In genomic region chr6:36676142-36677058, GRCh38 we compare ENCODE assay signal across 8 cellular contexts. TPM values are rescaled to one million over a fixed set of nuclear protein-coding genes. Genes with fewer than 3 reads are reported as not detected.
DNase-seq lines count a peak whose midpoint lies in the region; TF ChIP-seq lines count a peak whose summit lies in the region.

No MANE protein-coding gene starts in this region.

- no peaks in the 10 kb centered on the region for H3K79me2 ChIP-seq in OCI-LY7 (ENCODE audit: insufficient read depth, low read depth, low read length)

- H3K9ac ChIP-seq in neuronal stem cell (ENCODE audit: low read depth, low read length, poor library complexity), result no peak overlapping the region

- peak overlapping the region; percentile 33 for H2BK5ac ChIP-seq in neuronal stem cell (ENCODE audit: low read length)

- H3K23ac ChIP-seq in neuronal stem cell (ENCODE audit: low read depth, low read length, poor library complexity), result no peak overlapping the region

- DNase-seq in EL (peak; percentile 33), NCI-H1105 treated with DMSO at 0.1 percent for 48 hours (lab: John Stamatoyannopoulos, UW) (peak; percentile 48), caudate nucleus (lab: John Stamatoyannopoulos, UW) (peak in 1 of 61 donors; percentile 34), neuronal stem cell (ENCODE audit: low spot score) (peak; percentile 21), OCI-LY7 (ENCODE audit: low spot score) (no peak), HT-29 (ENCODE audit: low spot score) (no peak), mucosa of gallbladder (ENCODE audit: low spot score) (no peak), DMS114 treated with DMSO at 0.1 percent for 48 hours (lab: John Stamatoyannopoulos, UW; ENCODE audit: unreplicated experiment) (no peak)

- H3K14ac ChIP-seq in neuronal stem cell (ENCODE audit: low read length), result no peak overlapping the region

- H3K9me3 ChIP-seq in neuronal stem cell (replicated peaks in 1 of 2; ENCODE audit: control insufficient read depth in 2 of 2, insufficient read depth in 1 of 2, low read depth in 1 of 2, low read length in 2 of 2) (peaks cover 0 to 2% of the 10 kb centered on the region in 2 donors), OCI-LY7 (ENCODE audit: low read length) (no peaks in the 10 kb centered on the region)

- no CpG with 5 or more reads among the region's 4 CpGs for WGBS in neuronal stem cell (ENCODE audit: extremely low coverage in 2 of 2, insufficient read length in 2 of 2, insufficient replicate concordance in 1 of 2), 2 donors

- POLR2A ChIA-PET in OCI-LY7 (lab: Charles Lee), result interaction anchor here (0.9 to 2.5 kb wide), 2 partner anchors 9 to 12 kb away, joined by 3 to 7 read pairs; no protein-coding TSS in a partner anchor

- no peak overlapping the region for H3K4me2 ChIP-seq in neuronal stem cell (ENCODE audit: insufficient read depth, low read length, poor library complexity, severe bottlenecking)
- H3K4me2 ChIP-seq in OCI-LY7 (ENCODE audit: low read length), result no peak overlapping the region

- H4K8ac ChIP-seq in neuronal stem cell (ENCODE audit: low read depth, low read length), result no peak overlapping the region

- CTCF ChIA-PET in OCI-LY7 (lab: Charles Lee; ENCODE audit: unreplicated experiment), result no interaction called here

- H2AFZ ChIP-seq in neuronal stem cell (ENCODE audit: low read length) (peak overlapping the region; percentile 77), OCI-LY7 (ENCODE audit: low read length) (no peak overlapping the region)

- H3K36me3 ChIP-seq in neuronal stem cell (replicated peaks in 1 of 2; ENCODE audit: control insufficient read depth in 2 of 2, insufficient read depth in 2 of 2, low read length in 2 of 2) (peaks cover 0 to 5% of the 10 kb centered on the region in 2 donors), OCI-LY7 (ENCODE audit: insufficient read depth, low read length) (no peaks in the 10 kb centered on the region)

- H3K4me1 ChIP-seq in neuronal stem cell (ENCODE audit: control insufficient read depth in 2 of 2, insufficient read depth in 1 of 2, low read depth in 1 of 2, low read length in 2 of 2) (peaks cover 28 to 31% of the 10 kb centered on the region in 2 donors), OCI-LY7 (ENCODE audit: insufficient read depth, low read length, poor library complexity, severe bottlenecking) (peaks cover 37% of the 10 kb centered on the region)

- no peak overlapping the region for H3K4ac ChIP-seq in neuronal stem cell (ENCODE audit: low read length)

- H3K27ac ChIP-seq in caudate nucleus (ENCODE audit: low read depth, low read length), result peak overlapping the region; percentile 39
- H3K27ac ChIP-seq in neuronal stem cell (replicated peaks; ENCODE audit: low read length), result peak overlapping the region; percentile 67
- H3K27ac ChIP-seq in OCI-LY7 (ENCODE audit: low read depth, low read length, poor library complexity, severe bottlenecking), result no peak overlapping the region

- no TSS peak for BruUV-seq in OCI-LY7 (replicated peaks; lab: Mats Ljungman, UMichigan)

- peaks cover 14% of the 10 kb centered on the region for H3K79me1 ChIP-seq in neuronal stem cell (ENCODE audit: low read depth, low read length)

- TF ChIP-seq CTCF in OCI-LY7 (conservative IDR thresholded peaks at IDR 0.05; ENCODE audit: low read length), result no peak

- intact Hi-C loops in OCI-LY7 (cut with micrococcal nuclease; ENCODE audit: unreplicated experiment), result no loop called here

- peak overlapping the region; percentile 95 for H3K18ac ChIP-seq in neuronal stem cell (ENCODE audit: low read length)

- H4K91ac ChIP-seq in neuronal stem cell (ENCODE audit: low read depth, low read length, poor library complexity), result peak overlapping the region; percentile 93

- peak overlapping the region; percentile 86 for H2BK12ac ChIP-seq in neuronal stem cell (ENCODE audit: low read length)

- H2BK15ac ChIP-seq in neuronal stem cell (ENCODE audit: low read length), result peak overlapping the region; percentile 73

- H4K20me1 ChIP-seq in OCI-LY7 (ENCODE audit: insufficient read depth, low read length), result no peaks in the 10 kb centered on the region

- H3K9me2 ChIP-seq in OCI-LY7 (ENCODE audit: insufficient read depth, low read length), result no peaks in the 10 kb centered on the region

- peak overlapping the region; percentile 91 for H2AK5ac ChIP-seq in neuronal stem cell (ENCODE audit: low read depth, low read length)

- H3K4me3 ChIP-seq in neuronal stem cell (ENCODE audit: low read length in 2 of 2) (peak overlapping the region; percentile 42 to 81), OCI-LY7 (ENCODE audit: low read depth, low read length, poor library complexity, severe bottlenecking) (no peak overlapping the region)

- peak overlapping the region; percentile 95 for H2BK120ac ChIP-seq in neuronal stem cell (ENCODE audit: low read depth, low read length)

- H3K27me3 ChIP-seq in neuronal stem cell (ENCODE audit: control insufficient read depth in 3 of 3, insufficient read depth in 3 of 3, low read depth in 1 of 3, low read length in 3 of 3), result peaks cover 0 to 17% (median 0%) of the 10 kb centered on the region in 3 experiments

RNA-seq across cellular contexts. Expression of gene CDKN1A, which starts 2.1 kb away (rescaled TPM):
- 54.0 TPM for polyA plus RNA-seq in neuronal stem cell (2013, experiment 1 of 2)
- 53.5 TPM for polyA plus RNA-seq in neuronal stem cell (2013, experiment 2 of 2)
- 0.13 and 0.41 TPM in 2 replicates for total RNA-seq in OCI-LY7 (2014; rRNA removed; shearing (Covaris generic))
- 1.2 and 1.3 TPM in 2 replicates for total RNA-seq in OCI-LY7 (2022)
- 63.8 and 67.4 TPM in 2 replicates for total RNA-seq in HT-29 (2014; rRNA removed; shearing (Covaris generic))
- 71.2 TPM for total RNA-seq in mucosa of gallbladder

RNA-seq across cellular contexts. Expression of gene RAB44, which starts 21.2 kb away (rescaled TPM):
- 0.01 TPM for polyA plus RNA-seq in neuronal stem cell (2013, experiment 1 of 2)
- polyA plus RNA-seq in neuronal stem cell (2013, experiment 2 of 2), result 0.01 TPM
- total RNA-seq in OCI-LY7 (2014; rRNA removed; shearing (Covaris generic)), result 0.03 and 0.09 TPM in 2 replicates
- total RNA-seq in OCI-LY7 (2022) (not detected in 2 replicates), mucosa of gallbladder (0.75 TPM)
- total RNA-seq in HT-29 (2014; rRNA removed; shearing (Covaris generic)), result not detected in 2 replicates

Comparison
In these comparisons a context has a peak if more than half of its experiments do, and no peak if none do; other contexts are left out.
1. DNase-seq: peak in EL (single experiment), NCI-H1105 treated with DMSO at 0.1 percent for 48 hours (single experiment) and neuronal stem cell (single experiment); none in OCI-LY7 (single experiment), HT-29 (single experiment), mucosa of gallbladder (single experiment) and DMS114 treated with DMSO at 0.1 percent for 48 hours (single experiment).
2. RNA of gene CDKN1A, which starts 2.1 kb away (total RNA-seq): 71.2 TPM in mucosa of gallbladder (single experiment) and 63.8 to 67.4 TPM in HT-29; 0.13 to 1.3 TPM in OCI-LY7; every median in the first group is over 10 times any median in the second.